27 cellular contexts compared by ENCODE assay signal in the genomic region with DNA sequence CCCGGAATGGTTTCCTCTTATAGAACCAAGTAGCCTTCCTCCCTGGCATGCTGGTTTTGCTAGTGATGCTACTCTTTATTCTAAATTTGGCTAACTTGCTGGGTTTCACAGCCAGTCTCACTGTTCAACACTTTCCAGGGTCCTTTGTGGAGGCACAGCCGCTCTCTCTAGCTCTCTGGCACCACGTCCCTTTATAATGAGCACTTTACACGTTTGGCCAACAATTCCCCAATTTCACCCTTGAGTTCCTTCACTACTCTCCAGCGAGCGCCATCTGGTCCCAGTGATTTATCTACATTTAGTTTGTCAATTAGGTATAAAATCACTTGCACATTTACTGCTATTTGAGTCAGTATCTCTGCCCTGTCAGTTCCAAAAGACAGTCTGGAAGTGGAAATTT.
A peak's percentile ranks its signal among the peaks of the same experiment; 100 is the strongest.
DNase-seq lines count a peak whose midpoint lies in the region; ATAC-seq, FAIRE-seq and TF ChIP-seq lines count a peak whose summit lies in the region.
"Had no signal": no experiment of that assay in that cellular context is flagged by ENCODE, and none has a peak within 500 bp of the region (broad histone marks: within the 10 kb centered on the region; RNA-seq: fewer than 3 reads in every experiment).

No MANE protein-coding gene starts in this region.

- TF ChIP-seq EP300 in H1 (IDR thresholded peaks at IDR 0.05; ENCODE audit: borderline replicate concordance in 1 of 2, low read depth in 2 of 2, low read length in 2 of 2): no peak

- WGBS in H1 (ENCODE audit: extremely low coverage in 1 of 2, insufficient coverage in 1 of 2, insufficient read length in 1 of 2, insufficient replicate concordance in 2 of 2, low coverage in 1 of 2, low lambda C conversion rate in 2 of 2, missing lambda C conversion rate in 1 of 2), 2 experiments: 92% methylated on average over 6 of the region's 6 CpGs; no CpG with 5 or more reads in 1 of the 2 experiments

- no peaks in the 10 kb centered on the region for H3K36me3 Mint-ChIP-seq in T-helper 1 cell treated with Interleukin-12 subunit alpha and Interleukin-12 subunit beta and Interleukin-4 antibody, amounts not matched to agents 30 μg/mL and 1 μg/mL, for 36 hours (ENCODE audit: low read depth)
- H3K36me3 Mint-ChIP-seq: CD14-positive monocyte; CD8-positive, alpha-beta memory T cell had no signal

- H2AK5ac ChIP-seq in H1 (ENCODE audit: low read depth, low read length): no peak overlapping the region

- no peak overlapping the region for H3K56ac ChIP-seq in H1 (replicated peaks; ENCODE audit: insufficient read length, low read depth, low read length)

- no peaks in the 10 kb centered on the region for H4K20me1 ChIP-seq in H1 (replicated peaks in 1 of 2; ENCODE audit: control insufficient read depth in 1 of 2, insufficient read depth in 2 of 2, low read length in 2 of 2)

- H3K27ac ChIP-seq in H1 (ENCODE audit: low read depth, low read length): no peak overlapping the region
- H3K27ac ChIP-seq: 22Rv1, KMS-11, PC-9, SJSA1 had no signal

- no peaks in the 10 kb centered on the region for H3K4me1 Mint-ChIP-seq in T-helper 1 cell treated with Interleukin-12 subunit alpha and Interleukin-12 subunit beta and Interleukin-4 antibody, amounts not matched to agents 30 μg/mL and 1 μg/mL, for 36 hours (ENCODE audit: low read depth)
- H3K4me1 Mint-ChIP-seq: CD14-positive monocyte; CD8-positive, alpha-beta memory T cell had no signal

- CTCF ChIA-PET in H1 (lab: Charles Lee; ENCODE audit: partially characterized antibody): interaction anchor here (0.8 to 1.3 kb wide), 2 partner anchors 9 to 80 kb away, joined by 3 read pairs; no protein-coding TSS in a partner anchor

- no peak overlapping the region for H2BK5ac ChIP-seq in H1 (ENCODE audit: low read depth, low read length)

- H3K23me2 ChIP-seq in H1 (ENCODE audit: low read depth, low read length): no peaks in the 10 kb centered on the region; the same call in 1 of the 2 replicates

- H3K36me3 ChIP-seq in H1 (ENCODE audit: control insufficient read depth in 2 of 4, insufficient read depth in 4 of 4, low read length in 3 of 4): no peaks in the 10 kb centered on the region; a peak in 1 of 8 replicates
- H3K36me3 ChIP-seq: BE2C, SJSA1 had no signal

- peaks cover 0 to 16% (median 7%) of the 10 kb centered on the region in 4 experiments; a peak in 5 of 7 replicates for H3K4me1 ChIP-seq in H1 (replicated peaks in 1 of 4; ENCODE audit: control insufficient read depth in 3 of 4, insufficient read depth in 4 of 4, low read length in 3 of 4)
- H3K4me1 ChIP-seq: BE2C, SJSA1 had no signal

- POLR2A ChIA-PET in H1 (lab: Charles Lee; ENCODE audit: partially characterized antibody): no interaction called here

- H2BK20ac ChIP-seq in H1 (ENCODE audit: low read length): peak overlapping the region; percentile 52; the same call in 1 of the 2 replicates

- H3K9me3 Mint-ChIP-seq in T-helper 1 cell treated with Interleukin-12 subunit alpha and Interleukin-12 subunit beta and Interleukin-4 antibody, amounts not matched to agents 30 μg/mL and 1 μg/mL, for 36 hours: no peaks in the 10 kb centered on the region
- H3K9me3 Mint-ChIP-seq: CD8-positive, alpha-beta memory T cell had no signal

- H2BK120ac ChIP-seq in H1 (replicated peaks; ENCODE audit: low read depth, low read length): no peak overlapping the region

- no peaks in the 10 kb centered on the region for H3K27me3 ChIP-seq in H1 (replicated peaks in 1 of 4; ENCODE audit: control insufficient read depth in 3 of 4, extremely low read depth in 1 of 4, insufficient read depth in 3 of 4, low read length in 3 of 4)
- H3K27me3 ChIP-seq: SJSA1 had no signal

- no peaks in the 10 kb centered on the region for H3K79me1 ChIP-seq in H1 (ENCODE audit: low read depth, low read length)

- no peaks in the 10 kb centered on the region; a peak in 1 of 4 replicates for H3K9me3 ChIP-seq in H1 (ENCODE audit: insufficient read depth in 2 of 2, low read depth in 1 of 2, low read length in 1 of 2)
- H3K9me3 ChIP-seq: BE2C, SJSA1 had no signal

- no peak overlapping the region for H3K4me3 Mint-ChIP-seq in T-helper 1 cell treated with Interleukin-12 subunit alpha and Interleukin-12 subunit beta and Interleukin-4 antibody, amounts not matched to agents 30 μg/mL and 1 μg/mL, for 36 hours
- H3K4me3 Mint-ChIP-seq: CD14-positive monocyte; CD8-positive, alpha-beta memory T cell had no signal

- no peak overlapping the region; the same call in 1 of the 2 replicates for H2BK15ac ChIP-seq in H1 (ENCODE audit: low read length)

- FAIRE-seq in H1 (lab: Jason Lieb, UNC): no peak
- FAIRE-seq: G401.6 had no signal

- TF ChIP-seq RAD21 in H1 (IDR thresholded peaks at IDR 0.05 in 1 of 2, conservative IDR thresholded peaks at IDR 0.05 in 1 of 2; ENCODE audit: low read depth in 2 of 2, low read length in 2 of 2): no peak

- no peak for TF ChIP-seq POLR2A in H1 (IDR thresholded peaks at IDR 0.05; ENCODE audit: control extremely low read depth in 1 of 2, low read depth in 2 of 2, low read length in 2 of 2)
- no peak for TF ChIP-seq POLR2A in erythroblast (IDR thresholded peaks at IDR 0.05; ENCODE audit: low read length)

- TF ChIP-seq CTCF in H1 (IDR thresholded peaks at IDR 0.05; ENCODE audit: control extremely low read depth in 1 of 3, insufficient read depth in 1 of 3, low read depth in 1 of 3, low read length in 3 of 3): no peak

- H3K9ac ChIP-seq in H1 (replicated peaks in 1 of 4; ENCODE audit: extremely low read depth in 1 of 4, low read depth in 3 of 4, low read length in 3 of 4): no peak overlapping the region
- H3K9ac ChIP-seq: KMS-11 had no signal

- no peak overlapping the region for H4K5ac ChIP-seq in H1 (ENCODE audit: insufficient read length, low read depth, low read length)

- H3K4me2 ChIP-seq in H1 (ENCODE audit: insufficient read depth in 1 of 2, low read depth in 2 of 2, low read length in 2 of 2): no peak overlapping the region
- H3K4me2 ChIP-seq: KMS-11, PC-9 had no signal

- no peak for ATAC-seq in left cardiac atrium
- ATAC-seq: HCT116, Right ventricle myocardium inferior had no signal

- H2AFZ ChIP-seq in H1 (ENCODE audit: low read length): no peak overlapping the region
- H2AFZ ChIP-seq: PC-9 had no signal

- no peak overlapping the region for H2BK12ac ChIP-seq in H1 (ENCODE audit: low read depth, low read length)

- H3K18ac ChIP-seq in H1 (ENCODE audit: extremely low read depth, low read length): no peak overlapping the region

- no peaks in the 10 kb centered on the region for H3K79me2 ChIP-seq in H1 (ENCODE audit: control insufficient read depth in 1 of 2, insufficient read depth in 2 of 2, low read length in 2 of 2)

- no peak overlapping the region for H3K14ac ChIP-seq in H1 (ENCODE audit: insufficient read length)

- H3K27me3 Mint-ChIP-seq in T-helper 1 cell treated with Interleukin-12 subunit alpha and Interleukin-12 subunit beta and Interleukin-4 antibody, amounts not matched to agents 30 μg/mL and 1 μg/mL, for 36 hours (ENCODE audit: low read depth): peaks cover 3% of the 10 kb centered on the region

- DNase-seq in T-helper 1 cell (no peak), NCI-H69 (lab: John Stamatoyannopoulos, UW) (peak; percentile 93), H1 (ENCODE audit: low read depth in 1 of 2, low spot score in 2 of 2) (no peak), KG1 (lab: John Stamatoyannopoulos, UW) (no peak), erythroblast (lab: John Stamatoyannopoulos, UW) (no peak), left cardiac atrium (no peak)
- DNase-seq in activated CD8-positive, alpha-beta memory T cell treated with anti-CD3 and anti-CD28 coated beads, Interleukin-2, amount 50 U/mL, for 4 hours: no peak
- DNase-seq: BE2C; Calu3; CD8-positive, alpha-beta memory T cell; DMS53; GOT3; IMR-90; NCI-H1048; NCI-H1417; NCI-H187; NCI-H2081 treated with DMSO at 0.1 percent for 48 hours; NCI-H748 treated with DMSO at 0.1 percent for 48 hours; PC-9 had no signal

- H3K4me3 ChIP-seq in H1 (ENCODE audit: extremely low read depth in 1 of 4, insufficient read depth in 2 of 4, low read depth in 3 of 4, low read length in 4 of 4): no peak overlapping the region
- H3K4me3 ChIP-seq: PC-9, SJSA1 had no signal

- intact Hi-C loops in left cardiac atrium (cut with DNase I): no loop called here

- peak overlapping the region; percentile 16 for H3K27ac Mint-ChIP-seq in T-helper 1 cell treated with Interleukin-12 subunit alpha and Interleukin-12 subunit beta and Interleukin-4 antibody, amounts not matched to agents 30 μg/mL and 1 μg/mL, for 36 hours
- H3K27ac Mint-ChIP-seq: CD14-positive monocyte had no signal

- no peak overlapping the region for H3K4ac ChIP-seq in H1 (replicated peaks; ENCODE audit: insufficient read length, low read depth, low read length)

- no peak overlapping the region for H4K91ac ChIP-seq in H1 (replicated peaks; ENCODE audit: insufficient read length, low read length)

- no peak overlapping the region for H4K8ac ChIP-seq in H1 (ENCODE audit: extremely low read depth, insufficient read depth, low read length)

- H3K23ac ChIP-seq in H1 (ENCODE audit: insufficient read length): no peak overlapping the region

TF ChIP-seq in H1, 55 proteins besides CTCF, POLR2A, EP300 and RAD21:
- TF ChIP-seq TAF1 (IDR thresholded peaks at IDR 0.05; ENCODE audit: low read depth, low read length) (no peak), NRF1 (IDR thresholded peaks at IDR 0.05; ENCODE audit: low read depth, low read length) (no peak), SP4 (IDR thresholded peaks at IDR 0.05; ENCODE audit: low read length) (no peak), TAF7 (optimal IDR thresholded peaks at IDR 0.05; ENCODE audit: borderline replicate concordance, low read depth, low read length) (no peak), KDM5A (IDR thresholded peaks at IDR 0.05; ENCODE audit: low read length) (no peak), SIX5 (IDR thresholded peaks at IDR 0.05; ENCODE audit: low read depth, low read length) (no peak), EZH2 (IDR thresholded peaks at IDR 0.05; ENCODE audit: low read depth, low read length, severe bottlenecking) (no peak), CHD2 (IDR thresholded peaks at IDR 0.05; ENCODE audit: low read length) (no peak), NANOG (IDR thresholded peaks at IDR 0.05; ENCODE audit: insufficient read depth, low read depth, low read length, poor library complexity, severe bottlenecking) (no peak), FOSL1 (IDR thresholded peaks at IDR 0.05; ENCODE audit: insufficient read depth, low read depth, low read length) (no peak), JUN (IDR thresholded peaks at IDR 0.05; ENCODE audit: low read depth, low read length) (no peak), TCF12 (IDR thresholded peaks at IDR 0.05; ENCODE audit: low read depth, low read length) (no peak), SAP30 (IDR thresholded peaks at IDR 0.05; ENCODE audit: insufficient read depth, insufficient replicate concordance, low read length) (no peak), EGR1 (IDR thresholded peaks at IDR 0.05; ENCODE audit: borderline replicate concordance, low read depth, low read length) (no peak), CBX5 (IDR thresholded peaks at IDR 0.05; ENCODE audit: low read depth, low read length) (no peak)
TF ChIP-seq in H1: peak in this region for 0.
